In the genomic region with DNA sequence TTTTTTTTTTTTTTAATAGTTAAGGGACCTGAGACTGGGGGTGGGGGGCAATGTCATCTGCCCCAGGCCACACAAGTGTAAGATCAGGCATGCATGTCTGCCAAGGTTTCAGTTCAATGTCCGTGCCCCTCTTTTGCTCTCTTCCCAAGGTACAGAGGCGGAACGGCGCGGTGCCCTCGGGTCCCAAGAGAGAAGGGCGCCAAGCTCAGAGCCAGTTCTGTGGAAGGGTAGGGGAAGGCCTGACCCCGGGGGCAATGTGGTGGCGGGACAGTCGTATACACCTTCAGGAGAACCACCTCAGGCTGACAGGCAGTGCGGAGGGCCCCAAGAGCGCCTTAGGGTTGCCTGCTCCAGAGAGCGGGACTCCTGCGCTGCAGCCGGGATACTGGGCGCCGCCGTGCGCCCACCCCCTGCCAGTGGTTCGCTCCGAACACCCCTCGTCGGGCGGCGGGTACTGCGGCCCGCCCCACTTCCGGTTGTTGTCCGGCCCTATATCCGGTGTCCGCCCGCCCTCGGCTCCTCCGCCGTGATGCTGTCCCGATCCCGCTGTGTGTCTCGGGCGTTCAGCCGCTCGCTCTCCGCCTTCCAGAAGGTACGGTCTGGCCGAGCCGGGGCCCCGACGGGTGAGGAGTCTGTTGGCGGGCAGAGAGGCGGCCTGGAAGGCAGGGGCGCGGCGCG, we compare ENCODE assay signal across 1 cellular context.
A peak's percentile ranks its signal among the peaks of the same experiment; 100 is the strongest.
TF ChIP-seq lines count a peak whose summit lies in the region.

TSS of gene DLST (plus strand) at position 492 of the 678 bp plus-strand sequence. CDS start at position 530, 38 bp downstream.

TF ChIP-seq in GM12878, 131 proteins besides CTCF, POLR2A, EP300 and RAD21 (continued from another document and continues in another):
- TF ChIP-seq IRF5 (IDR thresholded peaks at IDR 0.05; ENCODE audit: borderline replicate concordance), result no peak
- 0 out of 2 replicates have a peak, but pooled peaks have one; percentile 34 for TF ChIP-seq SREBF2 (IDR thresholded peaks at IDR 0.05; ENCODE audit: low read length)
- TF ChIP-seq BCL11A (IDR thresholded peaks at IDR 0.05; ENCODE audit: low read depth, low read length), result 0 out of 2 replicates have a peak, but pooled peaks have one; percentile 15
- TF ChIP-seq CHD2 (IDR thresholded peaks at IDR 0.05; ENCODE audit: borderline replicate concordance, low read depth, low read length), result 0 out of 2 replicates have a peak, but pooled peaks have one; percentile 33
- no peak for TF ChIP-seq RBBP5 (conservative IDR thresholded peaks at IDR 0.05)
- no peak for TF ChIP-seq ZZZ3 (IDR thresholded peaks at IDR 0.05; ENCODE audit: control insufficient read depth, insufficient read length, low read depth)
- no peak for TF ChIP-seq NFXL1 (IDR thresholded peaks at IDR 0.05; ENCODE audit: borderline replicate concordance)
- TF ChIP-seq ZNF217 (IDR thresholded peaks at IDR 0.05), result no peak
- TF ChIP-seq NR2F1 (conservative IDR thresholded peaks at IDR 0.05), result peak; percentile 98
- TF ChIP-seq SIX5 (IDR thresholded peaks at IDR 0.05; ENCODE audit: low read depth, low read length, severe bottlenecking), result peak; percentile 78
- no peak for TF ChIP-seq RFX5 (IDR thresholded peaks at IDR 0.05; ENCODE audit: low read depth, low read length)
- no peak for TF ChIP-seq ZBED1 (IDR thresholded peaks at IDR 0.05; ENCODE audit: borderline replicate concordance)
- TF ChIP-seq KAT2A (conservative IDR thresholded peaks at IDR 0.05; ENCODE audit: control insufficient read depth, low read depth, low read length), result no peak
- no peak for TF ChIP-seq CBX3 (IDR thresholded peaks at IDR 0.05; ENCODE audit: borderline replicate concordance, low read depth)
- peak; percentile 70 to 75 for TF ChIP-seq IKZF2 (IDR thresholded peaks at IDR 0.05)
- peak; percentile 99 for TF ChIP-seq ATF7 (IDR thresholded peaks at IDR 0.05; ENCODE audit: low read depth)
- TF ChIP-seq STAT1 (conservative IDR thresholded peaks at IDR 0.05), result 0 out of 2 replicates have a peak, but pooled peaks have one; percentile 36
- 0 out of 2 replicates have a peak, but pooled peaks have one; percentile 17 for TF ChIP-seq MXI1 (IDR thresholded peaks at IDR 0.05; ENCODE audit: low read depth, low read length)
- TF ChIP-seq RCOR1 (conservative IDR thresholded peaks at IDR 0.05; ENCODE audit: low read depth, low read length), result no peak
- peak; percentile 88 for TF ChIP-seq MEF2B (IDR thresholded peaks at IDR 0.05; ENCODE audit: partially characterized antibody, poor library complexity, severe bottlenecking)
- TF ChIP-seq, protein P1, sequence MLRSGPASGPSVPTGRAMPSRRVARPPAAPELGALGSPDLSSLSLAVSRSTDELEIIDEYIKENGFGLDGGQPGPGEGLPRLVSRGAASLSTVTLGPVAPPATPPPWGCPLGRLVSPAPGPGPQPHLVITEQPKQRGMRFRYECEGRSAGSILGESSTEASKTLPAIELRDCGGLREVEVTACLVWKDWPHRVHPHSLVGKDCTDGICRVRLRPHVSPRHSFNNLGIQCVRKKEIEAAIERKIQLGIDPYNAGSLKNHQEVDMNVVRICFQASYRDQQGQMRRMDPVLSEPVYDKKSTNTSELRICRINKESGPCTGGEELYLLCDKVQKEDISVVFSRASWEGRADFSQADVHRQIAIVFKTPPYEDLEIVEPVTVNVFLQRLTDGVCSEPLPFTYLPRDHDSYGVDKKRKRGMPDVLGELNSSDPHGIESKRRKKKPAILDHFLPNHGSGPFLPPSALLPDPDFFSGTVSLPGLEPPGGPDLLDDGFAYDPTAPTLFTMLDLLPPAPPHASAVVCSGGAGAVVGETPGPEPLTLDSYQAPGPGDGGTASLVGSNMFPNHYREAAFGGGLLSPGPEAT (IDR thresholded peaks at IDR 0.05; ENCODE audit: low read depth), result peak; percentile 93
- no peak for TF ChIP-seq HDGF (IDR thresholded peaks at IDR 0.05)
- TF ChIP-seq SMC3 (IDR thresholded peaks at IDR 0.05; ENCODE audit: borderline replicate concordance, low read length), result no peak
- no peak for TF ChIP-seq NR2C2 (IDR thresholded peaks at IDR 0.05; ENCODE audit: borderline replicate concordance, control insufficient read depth, insufficient read length, low read depth)
- TF ChIP-seq, protein P2, sequence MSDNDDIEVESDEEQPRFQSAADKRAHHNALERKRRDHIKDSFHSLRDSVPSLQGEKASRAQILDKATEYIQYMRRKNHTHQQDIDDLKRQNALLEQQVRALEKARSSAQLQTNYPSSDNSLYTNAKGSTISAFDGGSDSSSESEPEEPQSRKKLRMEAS (IDR thresholded peaks at IDR 0.05; ENCODE audit: low read depth, low read length), result no peak
- TF ChIP-seq ZBTB4 (CRISPR knock-in tag; IDR thresholded peaks at IDR 0.05), result no peak
- no peak; the same call in 1 of the 2 replicates for TF ChIP-seq ZNF384 (IDR thresholded peaks at IDR 0.05; ENCODE audit: borderline replicate concordance, low read depth, low read length)
- TF ChIP-seq, protein P3, sequence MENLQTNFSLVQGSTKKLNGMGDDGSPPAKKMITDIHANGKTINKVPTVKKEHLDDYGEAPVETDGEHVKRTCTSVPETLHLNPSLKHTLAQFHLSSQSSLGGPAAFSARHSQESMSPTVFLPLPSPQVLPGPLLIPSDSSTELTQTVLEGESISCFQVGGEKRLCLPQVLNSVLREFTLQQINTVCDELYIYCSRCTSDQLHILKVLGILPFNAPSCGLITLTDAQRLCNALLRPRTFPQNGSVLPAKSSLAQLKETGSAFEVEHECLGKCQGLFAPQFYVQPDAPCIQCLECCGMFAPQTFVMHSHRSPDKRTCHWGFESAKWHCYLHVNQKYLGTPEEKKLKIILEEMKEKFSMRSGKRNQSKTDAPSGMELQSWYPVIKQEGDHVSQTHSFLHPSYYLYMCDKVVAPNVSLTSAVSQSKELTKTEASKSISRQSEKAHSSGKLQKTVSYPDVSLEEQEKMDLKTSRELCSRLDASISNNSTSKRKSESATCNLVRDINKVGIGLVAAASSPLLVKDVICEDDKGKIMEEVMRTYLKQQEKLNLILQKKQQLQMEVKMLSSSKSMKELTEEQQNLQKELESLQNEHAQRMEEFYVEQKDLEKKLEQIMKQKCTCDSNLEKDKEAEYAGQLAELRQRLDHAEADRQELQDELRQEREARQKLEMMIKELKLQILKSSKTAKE (IDR thresholded peaks at IDR 0.05; ENCODE audit: low read depth, poor library complexity, severe bottlenecking), result peak; percentile 64
- no peak for TF ChIP-seq BMI1 (IDR thresholded peaks at IDR 0.05; ENCODE audit: borderline replicate concordance)
- TF ChIP-seq ATF3 (IDR thresholded peaks at IDR 0.05; ENCODE audit: borderline replicate concordance, extremely low read depth, low read depth, low read length), result no peak
- no peak for TF ChIP-seq HSF1 (IDR thresholded peaks at IDR 0.05; ENCODE audit: low read depth, low read length)
- TF ChIP-seq, protein P4, sequence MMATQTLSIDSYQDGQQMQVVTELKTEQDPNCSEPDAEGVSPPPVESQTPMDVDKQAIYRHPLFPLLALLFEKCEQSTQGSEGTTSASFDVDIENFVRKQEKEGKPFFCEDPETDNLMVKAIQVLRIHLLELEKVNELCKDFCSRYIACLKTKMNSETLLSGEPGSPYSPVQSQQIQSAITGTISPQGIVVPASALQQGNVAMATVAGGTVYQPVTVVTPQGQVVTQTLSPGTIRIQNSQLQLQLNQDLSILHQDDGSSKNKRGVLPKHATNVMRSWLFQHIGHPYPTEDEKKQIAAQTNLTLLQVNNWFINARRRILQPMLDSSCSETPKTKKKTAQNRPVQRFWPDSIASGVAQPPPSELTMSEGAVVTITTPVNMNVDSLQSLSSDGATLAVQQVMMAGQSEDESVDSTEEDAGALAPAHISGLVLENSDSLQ (IDR thresholded peaks at IDR 0.05), result peak; percentile 48
- no peak for TF ChIP-seq ETV6 (conservative IDR thresholded peaks at IDR 0.05 in 1 of 2, IDR thresholded peaks at IDR 0.05 in 1 of 2; ENCODE audit: borderline replicate concordance in 1 of 2, low read depth in 1 of 2)
- no peak for TF ChIP-seq YBX1 (IDR thresholded peaks at IDR 0.05)
- peak; percentile 88; the same call in 1 of the 2 replicates for TF ChIP-seq TAF1 (IDR thresholded peaks at IDR 0.05; ENCODE audit: borderline replicate concordance, low read depth, low read length)
- no peak; the same call in 1 of the 2 replicates for TF ChIP-seq NFIC (IDR thresholded peaks at IDR 0.05; ENCODE audit: low read depth, low read length)
- TF ChIP-seq TCF3 (IDR thresholded peaks at IDR 0.05; ENCODE audit: borderline replicate concordance, insufficient read depth, low read depth, low read length), result 0 out of 2 replicates have a peak, but pooled peaks have one; percentile 32
- no peak for TF ChIP-seq SUPT20H (IDR thresholded peaks at IDR 0.05; ENCODE audit: borderline replicate concordance, control insufficient read depth, low read depth, low read length)
- TF ChIP-seq, protein P5, sequence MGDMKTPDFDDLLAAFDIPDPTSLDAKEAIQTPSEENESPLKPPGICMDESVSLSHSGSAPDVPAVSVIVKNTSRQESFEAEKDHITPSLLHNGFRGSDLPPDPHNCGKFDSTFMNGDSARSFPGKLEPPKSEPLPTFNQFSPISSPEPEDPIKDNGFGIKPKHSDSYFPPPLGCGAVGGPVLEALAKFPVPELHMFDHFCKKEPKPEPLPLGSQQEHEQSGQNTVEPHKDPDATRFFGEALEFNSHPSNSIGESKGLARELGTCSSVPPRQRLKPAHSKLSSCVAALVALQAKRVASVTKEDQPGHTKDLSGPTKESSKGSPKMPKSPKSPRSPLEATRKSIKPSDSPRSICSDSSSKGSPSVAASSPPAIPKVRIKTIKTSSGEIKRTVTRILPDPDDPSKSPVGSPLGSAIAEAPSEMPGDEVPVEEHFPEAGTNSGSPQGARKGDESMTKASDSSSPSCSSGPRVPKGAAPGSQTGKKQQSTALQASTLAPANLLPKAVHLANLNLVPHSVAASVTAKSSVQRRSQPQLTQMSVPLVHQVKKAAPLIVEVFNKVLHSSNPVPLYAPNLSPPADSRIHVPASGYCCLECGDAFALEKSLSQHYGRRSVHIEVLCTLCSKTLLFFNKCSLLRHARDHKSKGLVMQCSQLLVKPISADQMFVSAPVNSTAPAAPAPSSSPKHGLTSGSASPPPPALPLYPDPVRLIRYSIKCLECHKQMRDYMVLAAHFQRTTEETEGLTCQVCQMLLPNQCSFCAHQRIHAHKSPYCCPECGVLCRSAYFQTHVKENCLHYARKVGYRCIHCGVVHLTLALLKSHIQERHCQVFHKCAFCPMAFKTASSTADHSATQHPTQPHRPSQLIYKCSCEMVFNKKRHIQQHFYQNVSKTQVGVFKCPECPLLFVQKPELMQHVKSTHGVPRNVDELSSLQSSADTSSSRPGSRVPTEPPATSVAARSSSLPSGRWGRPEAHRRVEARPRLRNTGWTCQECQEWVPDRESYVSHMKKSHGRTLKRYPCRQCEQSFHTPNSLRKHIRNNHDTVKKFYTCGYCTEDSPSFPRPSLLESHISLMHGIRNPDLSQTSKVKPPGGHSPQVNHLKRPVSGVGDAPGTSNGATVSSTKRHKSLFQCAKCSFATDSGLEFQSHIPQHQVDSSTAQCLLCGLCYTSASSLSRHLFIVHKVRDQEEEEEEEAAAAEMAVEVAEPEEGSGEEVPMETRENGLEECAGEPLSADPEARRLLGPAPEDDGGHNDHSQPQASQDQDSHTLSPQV (IDR thresholded peaks at IDR 0.05), result no peak
- TF ChIP-seq GABPA (IDR thresholded peaks at IDR 0.05; ENCODE audit: low read depth), result peak; percentile 93
- peak; percentile 72 for TF ChIP-seq HCFC1 (IDR thresholded peaks at IDR 0.05; ENCODE audit: low read length)
- TF ChIP-seq CBFB (IDR thresholded peaks at IDR 0.05; ENCODE audit: low read depth), result peak; percentile 35; the same call in 1 of the 2 replicates
- TF ChIP-seq JUND (IDR thresholded peaks at IDR 0.05; ENCODE audit: low read depth, low read length), result peak; percentile 100
